8 cellular contexts compared by ENCODE assay signal in the genomic region with DNA sequence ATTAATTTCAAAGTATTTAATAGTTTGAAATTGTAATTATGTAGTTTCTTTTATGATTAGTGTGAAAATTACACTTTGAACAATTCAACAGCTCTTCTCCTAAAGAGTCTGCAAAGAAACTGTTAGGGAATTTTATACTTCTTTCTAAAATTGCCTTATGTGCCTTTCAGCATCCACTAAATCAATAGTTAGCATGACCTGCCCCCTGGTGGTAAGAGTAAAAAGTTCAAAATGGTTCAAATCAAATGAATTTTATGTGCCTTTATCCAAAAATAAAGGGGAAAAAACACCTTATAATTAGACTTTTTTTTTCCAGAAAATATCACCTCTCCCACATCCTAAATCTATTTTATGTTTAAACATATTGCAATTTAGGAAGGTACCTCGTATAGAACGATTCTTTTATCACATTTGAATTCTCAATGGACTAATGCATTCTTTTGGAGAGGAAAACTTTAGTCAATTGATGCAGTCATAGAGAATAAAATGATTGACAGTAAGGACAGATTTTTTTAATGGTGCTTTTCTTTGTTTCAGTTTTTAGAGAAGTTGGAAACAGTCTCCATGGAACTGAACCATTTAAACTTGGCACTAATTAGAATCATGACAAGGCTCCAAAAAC.
DNase-seq lines count a peak whose midpoint lies in the region; ATAC-seq and TF ChIP-seq lines count a peak whose summit lies in the region.

No MANE protein-coding gene starts in this region.

- H3K27ac ChIP-seq in cardiac muscle cell = no peak overlapping the region
- no peak overlapping the region for H3K27ac ChIP-seq in right cardiac atrium (ENCODE audit: low read length)
- no peak overlapping the region for H3K27ac ChIP-seq in Karpas-422 (ENCODE audit: low read length)
- no peak overlapping the region for H3K27ac ChIP-seq in gastrocnemius medialis

- no peak overlapping the region for H3K9ac ChIP-seq in Karpas-422 (ENCODE audit: low read length)

- DNase-seq in cardiac muscle cell (ENCODE audit: low read depth in 1 of 2, low spot score in 1 of 2) (peak; percentile 60 to 67), right cardiac atrium (no peak), Karpas-422 (peak; percentile 76), SW480 (ENCODE audit: low spot score) (peak; percentile 63), foreskin melanocyte (peak; percentile 34), gastrocnemius medialis (no peak)
- no peak for DNase-seq in activated CD8-positive, alpha-beta memory T cell treated with anti-CD3 and anti-CD28 coated beads, Interleukin-2, amount 50 U/mL, for 48 hours

- intact Hi-C loops in right cardiac atrium (cut with DNase I) (loop anchor here (5.0 to 10.0 kb wide), 4 partner anchors 1046 to 1088 kb away; no protein-coding TSS in a partner anchor), gastrocnemius medialis (cut with DNase I; ENCODE audit: low total_unique reads) (loop anchor here (5.0 kb wide), 1 partner anchor 1086 kb away; no protein-coding TSS in a partner anchor)

- no peaks in the 10 kb centered on the region for H3K9me3 ChIP-seq in cardiac muscle cell (ENCODE audit: low read depth)
- no peaks in the 10 kb centered on the region for H3K9me3 ChIP-seq in right cardiac atrium (ENCODE audit: control insufficient read depth, low read length)
- H3K9me3 ChIP-seq in Karpas-422 (ENCODE audit: low read length) = no peaks in the 10 kb centered on the region
- no peaks in the 10 kb centered on the region for H3K9me3 ChIP-seq in gastrocnemius medialis

- H3K36me3 ChIP-seq in cardiac muscle cell (no peaks in the 10 kb centered on the region), Karpas-422 (ENCODE audit: insufficient read depth, low read length) (no peaks in the 10 kb centered on the region), gastrocnemius medialis (no peaks in the 10 kb centered on the region)

- H3K79me2 ChIP-seq in Karpas-422 (ENCODE audit: low read length) = no peaks in the 10 kb centered on the region

- ATAC-seq in right cardiac atrium (no peak), gastrocnemius medialis (no peak), HG03520 (IDR thresholded peaks at IDR 0.05; ENCODE audit: unreplicated experiment) (no peak)

- peaks cover 25% of the 10 kb centered on the region for H3K4me1 ChIP-seq in cardiac muscle cell (ENCODE audit: low read depth)
- H3K4me1 ChIP-seq in right cardiac atrium (ENCODE audit: control insufficient read depth, insufficient read depth, low read length) = no peaks in the 10 kb centered on the region
- H3K4me1 ChIP-seq in Karpas-422 (ENCODE audit: low read length) = no peaks in the 10 kb centered on the region
- no peaks in the 10 kb centered on the region for H3K4me1 ChIP-seq in gastrocnemius medialis

- WGBS in right cardiac atrium = 14% methylated on average over 2 of the region's 2 CpGs

- peak; percentile 50 for TF ChIP-seq CTCF in cardiac muscle cell (IDR thresholded peaks at IDR 0.05; ENCODE audit: low read depth, low read length)
- peak; percentile 42 to 66 (median 55) for TF ChIP-seq CTCF in gastrocnemius medialis (IDR thresholded peaks at IDR 0.05 in 4 of 5, conservative IDR thresholded peaks at IDR 0.05 in 1 of 5)

- H3K4me2 ChIP-seq in Karpas-422 (ENCODE audit: low read depth, low read length, poor library complexity, severe bottlenecking) = no peak overlapping the region

- no peak overlapping the region for H3K4me3 ChIP-seq in cardiac muscle cell
- H3K4me3 ChIP-seq in right cardiac atrium (ENCODE audit: low read length) = no peak overlapping the region
- H3K4me3 ChIP-seq in Karpas-422 (ENCODE audit: low read length) = no peak overlapping the region
- no peak overlapping the region for H3K4me3 ChIP-seq in gastrocnemius medialis

- no peak for TF ChIP-seq POLR2A in gastrocnemius medialis (IDR thresholded peaks at IDR 0.05)

- H2AFZ ChIP-seq in Karpas-422 (ENCODE audit: low read length) = no peak overlapping the region

- H4K20me1 ChIP-seq in Karpas-422 (ENCODE audit: insufficient read depth, low read depth, low read length) = no peaks in the 10 kb centered on the region

- H3K27me3 ChIP-seq in cardiac muscle cell (no peaks in the 10 kb centered on the region), right cardiac atrium (ENCODE audit: control insufficient read depth, insufficient read depth) (no peaks in the 10 kb centered on the region), Karpas-422 (ENCODE audit: low read length) (no peaks in the 10 kb centered on the region), gastrocnemius medialis (no peaks in the 10 kb centered on the region)

- in situ Hi-C loops in gastrocnemius medialis (cut with MboI; ENCODE audit: low sequenced_read_pairs in 4 of 4) = loop anchor here (5.0 to 25.0 kb wide), 5 partner anchors 528 to 1061 kb away; no protein-coding TSS in a partner anchor

- no peaks in the 10 kb centered on the region for H3K9me2 ChIP-seq in Karpas-422 (replicated peaks; ENCODE audit: insufficient read depth, low read length)

Comparison
In these comparisons a context has a peak if more than half of its experiments do, and no peak if none do; other contexts are left out.
1. DNase-seq: peak in cardiac muscle cell (2 of 2), Karpas-422 (single experiment), SW480 (single experiment) and foreskin melanocyte (single experiment); none in right cardiac atrium (0 of 3), gastrocnemius medialis (0 of 2) and activated CD8-positive, alpha-beta memory T cell treated with anti-CD3 and anti-CD28 coated beads, Interleukin-2, amount 50 U/mL, for 48 hours (single experiment).